In genomic region chr10:84097787-84098353, GRCh38 we compare ENCODE assay signal across 8 cellular contexts. TPM values are rescaled to one million over a fixed set of nuclear protein-coding genes. Genes with fewer than 3 reads are reported as not detected.
DNase-seq lines count a peak whose midpoint lies in the region; ATAC-seq and TF ChIP-seq lines count a peak whose summit lies in the region.

No MANE protein-coding gene starts in this region.

- H3K4ac ChIP-seq in mesenchymal stem cell (ENCODE audit: low read depth in 1 of 2, low read length in 2 of 2): no peak overlapping the region

- ATAC-seq in DND-41 (ENCODE audit: insufficient read depth, low read depth): no peak
- ATAC-seq in GM19455 (IDR thresholded peaks at IDR 0.05; ENCODE audit: unreplicated experiment): no peak

- H3K36me3 ChIP-seq in DND-41 (ENCODE audit: insufficient read depth, low read length): no peaks in the 10 kb centered on the region
- H3K36me3 ChIP-seq in KMS-11 (ENCODE audit: insufficient read depth): no peaks in the 10 kb centered on the region
- H3K36me3 ChIP-seq in mesenchymal stem cell (ENCODE audit: control insufficient read depth in 1 of 2, insufficient read depth in 2 of 2, low read depth in 1 of 2, low read length in 2 of 2): no peaks in the 10 kb centered on the region
- H3K36me3 ChIP-seq in tibial artery: no peaks in the 10 kb centered on the region

- H3K9ac ChIP-seq in DND-41 (ENCODE audit: low read depth, low read length) (no peak overlapping the region), KMS-11 (no peak overlapping the region), mesenchymal stem cell (ENCODE audit: low read length) (peak overlapping the region; percentile 26)

- no peaks in the 10 kb centered on the region for H4K20me1 ChIP-seq in DND-41 (ENCODE audit: insufficient read depth, low read length)
- H4K20me1 ChIP-seq in KMS-11 (ENCODE audit: insufficient read depth): no peaks in the 10 kb centered on the region

- no peaks in the 10 kb centered on the region for H3K9me3 ChIP-seq in DND-41 (ENCODE audit: insufficient read depth, low read length, severe bottlenecking)
- H3K9me3 ChIP-seq in mesenchymal stem cell (ENCODE audit: control insufficient read depth, low read length): no peaks in the 10 kb centered on the region
- H3K9me3 ChIP-seq in tibial artery: no peaks in the 10 kb centered on the region

- TF ChIP-seq CTCF in DND-41 (IDR thresholded peaks at IDR 0.05; ENCODE audit: borderline replicate concordance, extremely low read depth, low read length, poor library complexity, severe bottlenecking) (peak; percentile 57), KMS-11 (conservative IDR thresholded peaks at IDR 0.05; ENCODE audit: low read depth, low read length) (peak; percentile 65), astrocyte of the cerebellum (IDR thresholded peaks at IDR 0.05; ENCODE audit: low read depth, low read length, missing control alignments) (peak; percentile 49), tibial artery (IDR thresholded peaks at IDR 0.05) (no peak)

- H3K23ac ChIP-seq in mesenchymal stem cell (ENCODE audit: low read length in 2 of 2): no peak overlapping the region

- H3K27ac ChIP-seq in DND-41 (ENCODE audit: low read length) (no peak overlapping the region), KMS-11 (no peak overlapping the region), mesenchymal stem cell (ENCODE audit: low read length, poor library complexity, severe bottlenecking) (no peak overlapping the region), tibial artery (no peak overlapping the region)

- no peak overlapping the region for H3K4me2 ChIP-seq in DND-41 (ENCODE audit: insufficient read depth, low read length)
- no peak overlapping the region for H3K4me2 ChIP-seq in KMS-11
- no peak overlapping the region for H3K4me2 ChIP-seq in mesenchymal stem cell (ENCODE audit: low read length, poor library complexity, severe bottlenecking)

- in situ Hi-C loops in astrocyte of the cerebellum (cut with HindIII; ENCODE audit: low sequenced_read_pairs): no loop called here

- 58% methylated on average over 2 of the region's 4 CpGs for WGBS in mesenchymal stem cell

- H3K79me1 ChIP-seq in mesenchymal stem cell (replicated peaks; ENCODE audit: low read length, poor library complexity, severe bottlenecking): no peaks in the 10 kb centered on the region

- no peak overlapping the region for H3K4me3 ChIP-seq in DND-41 (ENCODE audit: low read depth in 1 of 2, low read length in 2 of 2)
- no peak overlapping the region for H3K4me3 ChIP-seq in KMS-11 (IDR thresholded peaks at IDR 0.05; ENCODE audit: insufficient read depth, low read depth, low read length)
- H3K4me3 ChIP-seq in astrocyte of the cerebellum (ENCODE audit: low read depth, low read length): no peak overlapping the region
- H3K4me3 ChIP-seq in mesenchymal stem cell (ENCODE audit: insufficient read depth in 1 of 2, low read depth in 1 of 2, low read length in 2 of 2): no peak overlapping the region
- no peak overlapping the region for H3K4me3 ChIP-seq in tibial artery

- no peak overlapping the region for H3K18ac ChIP-seq in mesenchymal stem cell (ENCODE audit: low read depth in 1 of 2, low read length in 2 of 2)

- H3K79me2 ChIP-seq in DND-41 (ENCODE audit: insufficient read depth, low read length) (no peaks in the 10 kb centered on the region), KMS-11 (ENCODE audit: insufficient read depth, low read depth) (no peaks in the 10 kb centered on the region)

- H2BK15ac ChIP-seq in mesenchymal stem cell (ENCODE audit: low read depth, poor library complexity, severe bottlenecking): no peak overlapping the region

- H4K91ac ChIP-seq in mesenchymal stem cell (ENCODE audit: low read length): no peak overlapping the region

- no peak overlapping the region for H2AFZ ChIP-seq in DND-41 (ENCODE audit: low read depth, low read length)
- H2AFZ ChIP-seq in KMS-11 (ENCODE audit: low read depth): no peak overlapping the region
- no peak overlapping the region for H2AFZ ChIP-seq in mesenchymal stem cell (ENCODE audit: low read depth, low read length)

- no peaks in the 10 kb centered on the region for H3K4me1 ChIP-seq in DND-41 (ENCODE audit: insufficient read depth, low read length)
- no peaks in the 10 kb centered on the region for H3K4me1 ChIP-seq in KMS-11 (ENCODE audit: low read depth, poor library complexity, severe bottlenecking)
- no peaks in the 10 kb centered on the region for H3K4me1 ChIP-seq in mesenchymal stem cell (ENCODE audit: control insufficient read depth, insufficient read depth, low read depth, low read length)
- no peaks in the 10 kb centered on the region for H3K4me1 ChIP-seq in tibial artery

- H2BK5ac ChIP-seq in mesenchymal stem cell (ENCODE audit: low read depth, low read length, poor library complexity, severe bottlenecking): no peak overlapping the region

- H3K14ac ChIP-seq in mesenchymal stem cell (ENCODE audit: low read length in 2 of 2): no peak overlapping the region

- H3K27me3 ChIP-seq in DND-41 (ENCODE audit: insufficient read depth, low read length, poor library complexity) (peaks cover 8% of the 10 kb centered on the region), KMS-11 (ENCODE audit: insufficient read depth, low read depth) (no peaks in the 10 kb centered on the region), mesenchymal stem cell (ENCODE audit: control insufficient read depth in 1 of 2, insufficient read depth in 1 of 2, low read length in 2 of 2) (no peaks in the 10 kb centered on the region), tibial artery (no peaks in the 10 kb centered on the region)

- H2BK12ac ChIP-seq in mesenchymal stem cell (ENCODE audit: low read length in 2 of 2): no peak overlapping the region

- no peak overlapping the region for H4K8ac ChIP-seq in mesenchymal stem cell (ENCODE audit: low read length)

- no peak overlapping the region for H2AK5ac ChIP-seq in mesenchymal stem cell (ENCODE audit: low read length, severe bottlenecking)

- intact Hi-C loops in tibial artery (cut with DNase I; ENCODE audit: low total_unique reads): no loop called here

- H2BK120ac ChIP-seq in mesenchymal stem cell (ENCODE audit: low read depth, low read length): no peak overlapping the region

- DNase-seq in DND-41 (no peak), astrocyte of the cerebellum (ENCODE audit: low read depth) (peak; percentile 9), mesenchymal stem cell (peak; percentile 18), DMS153 treated with DMSO at 0.1 percent for 48 hours (lab: John Stamatoyannopoulos, UW; ENCODE audit: unreplicated experiment) (no peak), islet precursor cell (no peak), tibial artery (no peak)

RNA-seq across cellular contexts. Expression of gene GHITM, which starts 41.4 kb away (rescaled TPM):
- 108 TPM for polyA plus RNA-seq in mesenchymal stem cell (2013, experiment 1 of 2)
- 114 TPM for polyA plus RNA-seq in mesenchymal stem cell (2013, experiment 2 of 2)

Comparison
In these comparisons a context has a peak if more than half of its experiments do, and no peak if none do; other contexts are left out.
1. DNase-seq: peak in astrocyte of the cerebellum (single experiment) and mesenchymal stem cell (single experiment); none in DND-41 (single experiment), DMS153 treated with DMSO at 0.1 percent for 48 hours (single experiment), islet precursor cell (single experiment) and tibial artery (0 of 2).
2. CTCF ChIP-seq: peak in DND-41 (single experiment), KMS-11 (single experiment) and astrocyte of the cerebellum (single experiment); none in tibial artery (0 of 2).